In genomic region chr15:50767332-50767861, GRCh38 we compare ENCODE assay signal across 14 cellular contexts. TPM values are rescaled to one million over a fixed set of nuclear protein-coding genes. Genes with fewer than 3 reads are reported as not detected.
DNase-seq lines count a peak whose midpoint lies in the region; ATAC-seq and TF ChIP-seq lines count a peak whose summit lies in the region.
"Had no signal": no experiment of that assay in that cellular context is flagged by ENCODE, and none has a peak within 500 bp of the region (broad histone marks: within the 10 kb centered on the region; RNA-seq: fewer than 3 reads in every experiment).

No MANE protein-coding gene starts in this region.

- H3K9me3 Mint-ChIP-seq in activated CD4-positive, alpha-beta T cell treated with anti-CD3 and anti-CD28 coated beads for 36 hours (ENCODE audit: low read depth) = no peaks in the 10 kb centered on the region
- no peaks in the 10 kb centered on the region for H3K9me3 Mint-ChIP-seq in stimulated activated effector memory CD8-positive, alpha-beta T cell treated with anti-CD3 and anti-CD28 coated beads, Interleukin-12 subunit alpha, Interleukin-12 subunit beta, amount 100 ng/mL, for 72 hours
- no peaks in the 10 kb centered on the region for H3K9me3 Mint-ChIP-seq in Caco-2 (ENCODE audit: unreplicated experiment)
- H3K9me3 Mint-ChIP-seq: dendritic cell treated with granulocyte-macrophage colony-stimulating factor and Interleukin-4, amounts not matched to agents 40 ng/mL and 50 ng/mL, for 4 days had no signal

- TF ChIP-seq CTCF in right atrium auricular region (IDR thresholded peaks at IDR 0.05) (no peak), Caco-2 (IDR thresholded peaks at IDR 0.05; ENCODE audit: insufficient read depth in 1 of 2, low read depth in 1 of 2, low read length in 1 of 2, severe bottlenecking in 1 of 2, unreplicated experiment in 1 of 2) (no peak)

- no peaks in the 10 kb centered on the region for H3K27me3 Mint-ChIP-seq in activated CD4-positive, alpha-beta T cell treated with anti-CD3 and anti-CD28 coated beads for 36 hours
- H3K27me3 Mint-ChIP-seq in T-helper 17 cell (no peaks in the 10 kb centered on the region), Caco-2 (ENCODE audit: insufficient read depth, unreplicated experiment) (no peaks in the 10 kb centered on the region)

- H3K4me1 ChIP-seq in right atrium auricular region (peaks cover 0 to 29% of the 10 kb centered on the region in 2 donors), Caco-2 (peaks cover 10% of the 10 kb centered on the region; the same call in 1 of the 2 replicates)

- H3K4me3 ChIP-seq in right atrium auricular region = peak overlapping the region; percentile 24 to 36
- H3K4me3 ChIP-seq in Caco-2 (ENCODE audit: low read depth, low read length) = no peak overlapping the region
- H3K4me3 ChIP-seq: smooth muscle cell had no signal

- BruUV-seq in Caco-2 (replicated peaks; lab: Mats Ljungman, UMichigan) = no TSS peak

- peak overlapping the region; percentile 13 for H3K4me3 Mint-ChIP-seq in activated CD4-positive, alpha-beta T cell treated with anti-CD3 and anti-CD28 coated beads for 36 hours
- H3K4me3 Mint-ChIP-seq in T-helper 17 cell (peak overlapping the region; percentile 86), Caco-2 (ENCODE audit: unreplicated experiment) (no peak overlapping the region)
- peak overlapping the region; percentile 78 for H3K4me3 Mint-ChIP-seq in stimulated activated effector memory CD8-positive, alpha-beta T cell treated with anti-CD3 and anti-CD28 coated beads, Interleukin-12 subunit alpha, Interleukin-12 subunit beta, amount 100 ng/mL, for 72 hours

- intact Hi-C loops in activated CD4-positive, alpha-beta T cell treated with anti-CD3 and anti-CD28 coated beads for 36 hours (cut with DNase I, micrococcal nuclease) = loop anchor here (5.0 to 10.0 kb wide), 4 partner anchors 505 to 1067 kb away; partner anchors contain the start of gene LYSMD2 (in 1 of the 2)
- intact Hi-C loops in Caco-2 (cut with micrococcal nuclease; ENCODE audit: unreplicated experiment) = loop anchor here (5.0 kb wide), 1 partner anchor 100 kb away; no protein-coding TSS in a partner anchor

- H3K27me3 ChIP-seq in right atrium auricular region = no peaks in the 10 kb centered on the region
- H3K27me3 ChIP-seq in Caco-2 (replicated peaks; ENCODE audit: control insufficient read depth, insufficient read depth, low read length) = no peaks in the 10 kb centered on the region

- no peaks in the 10 kb centered on the region for H3K36me3 ChIP-seq in right atrium auricular region
- H3K36me3 ChIP-seq in Caco-2 (ENCODE audit: control insufficient read depth, insufficient read depth, low read length) = no peaks in the 10 kb centered on the region

- CTCF ChIA-PET in activated CD4-positive, alpha-beta T cell treated with anti-CD3 and anti-CD28 coated beads for 36 hours (lab: Charles Lee) = interaction anchor here (1.3 to 1.8 kb wide), 2 partner anchors 100 to 109 kb away, joined by 4 to 6 read pairs; no protein-coding TSS in a partner anchor
- CTCF ChIA-PET in HEK293T (lab: Yijun Ruan, JAX) = no interaction called here
- CTCF ChIA-PET in Caco-2 (lab: Charles Lee) = no interaction called here

- H3K9me3 ChIP-seq in T-helper 17 cell (ENCODE audit: control insufficient read depth, low read length, poor library complexity, severe bottlenecking) (no peaks in the 10 kb centered on the region), right atrium auricular region (no peaks in the 10 kb centered on the region), Caco-2 (no peaks in the 10 kb centered on the region)

- peak overlapping the region; percentile 98 for H3K27ac ChIP-seq in right atrium auricular region

- H3K36me3 Mint-ChIP-seq in activated CD4-positive, alpha-beta T cell treated with anti-CD3 and anti-CD28 coated beads for 36 hours (ENCODE audit: low read depth) = peaks cover 12% of the 10 kb centered on the region
- H3K36me3 Mint-ChIP-seq in T-helper 17 cell (ENCODE audit: low read depth) (peaks cover 3% of the 10 kb centered on the region), Caco-2 (ENCODE audit: insufficient read depth, unreplicated experiment) (peaks cover 17% of the 10 kb centered on the region)
- peaks cover 20% of the 10 kb centered on the region for H3K36me3 Mint-ChIP-seq in stimulated activated effector memory CD8-positive, alpha-beta T cell treated with anti-CD3 and anti-CD28 coated beads, Interleukin-12 subunit alpha, Interleukin-12 subunit beta, amount 100 ng/mL, for 72 hours

- H3K27ac Mint-ChIP-seq in activated CD4-positive, alpha-beta T cell treated with anti-CD3 and anti-CD28 coated beads for 36 hours = peak overlapping the region; percentile 86
- peak overlapping the region; percentile 95 for H3K27ac Mint-ChIP-seq in T-helper 17 cell
- H3K27ac Mint-ChIP-seq in stimulated activated effector memory CD8-positive, alpha-beta T cell treated with anti-CD3 and anti-CD28 coated beads, Interleukin-12 subunit alpha, Interleukin-12 subunit beta, amount 100 ng/mL, for 72 hours = peak overlapping the region; percentile 82
- H3K27ac Mint-ChIP-seq in Caco-2 (ENCODE audit: unreplicated experiment) = no peak overlapping the region

- H3K4me1 Mint-ChIP-seq in activated CD4-positive, alpha-beta T cell treated with anti-CD3 and anti-CD28 coated beads for 36 hours = peaks cover 35% of the 10 kb centered on the region
- H3K4me1 Mint-ChIP-seq in T-helper 17 cell (peaks cover 32% of the 10 kb centered on the region), Caco-2 (ENCODE audit: low read depth, unreplicated experiment) (peaks cover 37% of the 10 kb centered on the region)
- H3K4me1 Mint-ChIP-seq in stimulated activated effector memory CD8-positive, alpha-beta T cell treated with anti-CD3 and anti-CD28 coated beads, Interleukin-12 subunit alpha, Interleukin-12 subunit beta, amount 100 ng/mL, for 72 hours = peaks cover 44% of the 10 kb centered on the region

- POLR2A ChIA-PET in activated CD4-positive, alpha-beta T cell treated with anti-CD3 and anti-CD28 coated beads for 36 hours (lab: Charles Lee) = no interaction called here
- POLR2A ChIA-PET in HEK293T (lab: Yijun Ruan, JAX) (no interaction called here), Caco-2 (lab: Charles Lee) (no interaction called here)

- peak; percentile 10 for DNase-seq in activated CD4-positive, alpha-beta T cell treated with anti-CD3 and anti-CD28 coated beads for 36 hours
- no peak for DNase-seq in activated CD4-positive, alpha-beta T cell treated with anti-CD3 and anti-CD28 coated beads for 48 hours
- DNase-seq in T-helper 17 cell (no peak), right atrium auricular region (ENCODE audit: low spot score) (no peak), HEK293T (ENCODE audit: extremely low spot score) (no peak), Caco-2 (no peak)
- DNase-seq in stimulated activated effector memory CD8-positive, alpha-beta T cell treated with anti-CD3 and anti-CD28 coated beads, Interleukin-12 subunit alpha, Interleukin-12 subunit beta, amount 100 ng/mL, for 72 hours (ENCODE audit: low spot score in 2 of 2) = peak in 1 of 2 donors; percentile 56
- DNase-seq: activated gamma-delta T cell, mesendoderm, NCI-H2081 had no signal

- ATAC-seq in activated CD4-positive, alpha-beta T cell treated with anti-CD3 and anti-CD28 coated beads for 36 hours = no peak
- ATAC-seq in T-helper 17 cell (no peak), GM19397 (IDR thresholded peaks at IDR 0.05; ENCODE audit: unreplicated experiment) (no peak)
- no peak for ATAC-seq in stimulated activated effector memory CD8-positive, alpha-beta T cell treated with anti-CD3 and anti-CD28 coated beads, Interleukin-12 subunit alpha, Interleukin-12 subunit beta, amount 100 ng/mL, for 72 hours
- ATAC-seq: Panc1 had no signal

TF ChIP-seq in HEK293T, 16 proteins besides CTCF, POLR2A, EP300 and RAD21:
- TF ChIP-seq CTBP1 (IDR thresholded peaks at IDR 0.05; ENCODE audit: borderline replicate concordance) (no peak), L3MBTL2 (conservative IDR thresholded peaks at IDR 0.05) (no peak), FOXA1 (IDR thresholded peaks at IDR 0.05) (no peak), FOXM1 (IDR thresholded peaks at IDR 0.05; ENCODE audit: borderline replicate concordance) (no peak), PKNOX1 (IDR thresholded peaks at IDR 0.05) (no peak), NFRKB (IDR thresholded peaks at IDR 0.05) (no peak), ELF4 (IDR thresholded peaks at IDR 0.05) (no peak), SP1 (IDR thresholded peaks at IDR 0.05) (no peak), HDGF (IDR thresholded peaks at IDR 0.05; ENCODE audit: borderline replicate concordance) (no peak), LEF1 (IDR thresholded peaks at IDR 0.05; ENCODE audit: borderline replicate concordance) (no peak), SUZ12 (IDR thresholded peaks at IDR 0.05) (no peak), TARDBP (IDR thresholded peaks at IDR 0.05) (no peak), ZNF384 (IDR thresholded peaks at IDR 0.05) (no peak), ARNT (IDR thresholded peaks at IDR 0.05) (no peak), BHLHE40 (IDR thresholded peaks at IDR 0.05; ENCODE audit: borderline replicate concordance) (no peak), FOXK2 (IDR thresholded peaks at IDR 0.05) (no peak)
TF ChIP-seq in HEK293T: peak in this region for 0.

RNA-seq across cellular contexts. Expression of gene SPPL2A, which starts 1.9 kb away (rescaled TPM):
- total RNA-seq in activated CD4-positive, alpha-beta T cell treated with anti-CD3 and anti-CD28 coated beads for 36 hours = 10 to 100 TPM; 53.1 to 66.1 TPM
- total RNA-seq in T-helper 17 cell (10 to 100 TPM; 51.5 to 58.3 TPM), right atrium auricular region (100 to 1,000 TPM; 139 to 432 TPM), Caco-2 (2022) (131 and 141 TPM in 2 replicates)
